Comparison of ENCODE assay signal across 8 cellular contexts in the genomic region with DNA sequence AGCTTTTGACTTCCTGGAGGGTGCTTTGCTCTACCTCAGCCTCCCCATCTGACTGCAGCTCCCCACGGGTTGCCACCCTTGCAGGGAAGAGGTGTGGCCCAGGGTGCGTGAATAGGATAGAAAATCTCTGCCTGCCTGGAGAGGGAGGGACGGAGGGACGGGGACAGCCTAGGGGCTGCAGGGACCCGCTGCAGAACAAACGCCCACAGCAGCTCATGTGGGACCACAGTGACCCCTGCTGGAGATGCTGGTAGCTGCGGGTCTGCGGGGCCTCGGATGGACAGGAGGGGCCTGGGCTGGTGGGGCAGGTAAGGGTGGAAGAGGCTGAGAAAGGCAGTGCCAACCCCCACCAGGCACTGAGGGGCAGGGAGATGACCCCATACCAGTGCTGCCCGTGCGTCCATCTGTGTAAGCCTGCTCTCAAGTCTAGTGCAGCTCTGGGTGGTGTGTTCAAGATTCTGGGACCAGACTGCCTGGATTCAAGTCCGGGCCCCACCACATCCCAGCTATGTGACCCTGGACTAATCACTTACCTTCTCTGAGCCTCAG. TPM values are rescaled to one million over a fixed set of nuclear protein-coding genes. Genes with fewer than 3 reads are reported as not detected.
A peak's percentile ranks its signal among the peaks of the same experiment; 100 is the strongest.
DNase-seq lines count a peak whose midpoint lies in the region; ATAC-seq, FAIRE-seq and TF ChIP-seq lines count a peak whose summit lies in the region.

No MANE protein-coding gene starts in this region.

- H3K4me1 ChIP-seq in keratinocyte (ENCODE audit: control insufficient read depth, extremely low read depth, insufficient read depth, low read length) = peaks cover 18% of the 10 kb centered on the region

- no peak overlapping the region for H3K27ac ChIP-seq in keratinocyte (ENCODE audit: control insufficient read depth, insufficient read depth, low read length)

- no peak for FAIRE-seq in keratinocyte (lab: Jason Lieb, UNC)

- H3K79me2 ChIP-seq in keratinocyte (ENCODE audit: control insufficient read depth, insufficient read depth, low read length) = no peaks in the 10 kb centered on the region

- DNase-seq in NCI-H1417 (lab: John Stamatoyannopoulos, UW) (peak; percentile 41 to 76 (median 60)), NCI-H1417 treated with DMSO at 0.1 percent for 48 hours (lab: John Stamatoyannopoulos, UW) (no peak), NCI-H146 (lab: John Stamatoyannopoulos, UW) (peak; percentile 69), T47D (ENCODE audit: low read depth in 1 of 2, low spot score in 1 of 2) (peak; percentile 69 to 90), keratinocyte (ENCODE audit: low read depth, low spot score) (no peak)
- peak; percentile 67 for DNase-seq in stimulated activated CD4-positive, alpha-beta T cell treated with anti-CD3 and anti-CD28 coated beads, Interleukin-1b, Interleukin-23, amount 100 ng/mL, for 48 hours

- no peaks in the 10 kb centered on the region for H3K9me3 ChIP-seq in keratinocyte (ENCODE audit: control insufficient read depth, low read depth, low read length)

- dilution Hi-C loops in keratinocyte (cut with MboI; ENCODE audit: extremely low pct_ligation_motif_present, low sequenced_read_pairs) = no loop called here

- no peak overlapping the region for H2AFZ ChIP-seq in keratinocyte (ENCODE audit: control insufficient read depth, low read length)

- in situ Hi-C loops in T47D (cut with HindIII; ENCODE audit: low pct_unique_long_range_greater_than_20kb, low sequenced_read_pairs) = no loop called here

- H3K4me3 ChIP-seq in WI38 (ENCODE audit: low read depth, low read length) = no peak overlapping the region
- no peak overlapping the region for H3K4me3 ChIP-seq in keratinocyte (ENCODE audit: control insufficient read depth in 2 of 3, extremely low read depth in 1 of 3, insufficient read depth in 2 of 3, low read depth in 1 of 3, low read length in 3 of 3)

- H3K9me1 ChIP-seq in keratinocyte (ENCODE audit: control insufficient read depth, extremely low read depth, insufficient read depth, low read length) = no peaks in the 10 kb centered on the region

- no peak overlapping the region for H3K9ac ChIP-seq in keratinocyte (ENCODE audit: control insufficient read depth, extremely low read depth, insufficient read depth, low read length)

- TF ChIP-seq CTCF in WI38 (IDR thresholded peaks at IDR 0.05; ENCODE audit: low read depth, low read length) = peak; percentile 96
- peak; percentile 91 to 98 (median 92) for TF ChIP-seq CTCF in keratinocyte (optimal IDR thresholded peaks at IDR 0.05 in 1 of 3, IDR thresholded peaks at IDR 0.05 in 1 of 3, conservative IDR thresholded peaks at IDR 0.05 in 1 of 3; ENCODE audit: extremely low read depth in 1 of 3, insufficient read depth in 2 of 3, low read length in 3 of 3)

- no peak for ATAC-seq in GM19328 (IDR thresholded peaks at IDR 0.05; ENCODE audit: unreplicated experiment)

- H3K27me3 ChIP-seq in keratinocyte (ENCODE audit: control insufficient read depth, extremely low read depth, insufficient read depth, low read length) = no peaks in the 10 kb centered on the region

- H3K4me2 ChIP-seq in keratinocyte (ENCODE audit: control insufficient read depth, extremely low read depth, insufficient read depth, low read depth, low read length) = no peak overlapping the region

- H3K36me3 ChIP-seq in keratinocyte (ENCODE audit: control insufficient read depth in 2 of 2, extremely low read depth in 1 of 2, insufficient read depth in 2 of 2, low read length in 2 of 2) = no peaks in the 10 kb centered on the region

- H4K20me1 ChIP-seq in keratinocyte (ENCODE audit: control insufficient read depth, extremely low read depth, insufficient read depth, low read length) = no peaks in the 10 kb centered on the region

RNA-seq across cellular contexts. Expression of gene KIAA1755, which starts 39.4 kb away (rescaled TPM):
- 0.05 to 0.07 TPM in 2 of 3 replicates, not detected in the other for polyA plus RNA-seq in keratinocyte
- polyA plus RNA-seq in keratinocyte (2011; ENCODE audit: low read depth) = not detected
- not detected in 2 replicates for polyA plus RNA-seq in keratinocyte (2011; cell fraction: cytosol; rRNA removed)
- not detected in 2 replicates for polyA plus RNA-seq in keratinocyte (2011; cell fraction: nucleus; rRNA removed)
- 0.19 TPM in 1 of 2 replicates, not detected in the other for polyA plus RNA-seq in keratinocyte (2012; ENCODE audit: low replicate concordance)
- 0.36 TPM in 1 of 3 replicates, not detected in the others for polyA minus RNA-seq in keratinocyte
- not detected for polyA minus RNA-seq in keratinocyte (2011; cell fraction: cytosol; rRNA and poly(A)+ RNA removed)
- not detected in 2 replicates for polyA minus RNA-seq in keratinocyte (2011; cell fraction: nucleus; rRNA and poly(A)+ RNA removed)

RNA-seq across cellular contexts. Expression of gene TGM2, which starts 56.0 kb away (rescaled TPM):
- 18.4 to 50.3 TPM (median 18.7 TPM) in 3 replicates for polyA plus RNA-seq in keratinocyte
- 0.86 TPM for polyA plus RNA-seq in keratinocyte (2011; ENCODE audit: low read depth)
- polyA plus RNA-seq in keratinocyte (2011; cell fraction: cytosol; rRNA removed) = 16.2 and 22.6 TPM in 2 replicates
- 30.9 and 32.5 TPM in 2 replicates for polyA plus RNA-seq in keratinocyte (2011; cell fraction: nucleus; rRNA removed)
- polyA plus RNA-seq in keratinocyte (2012; ENCODE audit: low replicate concordance) = 0.38 and 57.9 TPM in 2 replicates
- 27.4 to 122 TPM (median 29.7 TPM) in 3 replicates for polyA minus RNA-seq in keratinocyte
- 50.3 TPM for polyA minus RNA-seq in keratinocyte (2011; cell fraction: cytosol; rRNA and poly(A)+ RNA removed)
- polyA minus RNA-seq in keratinocyte (2011; cell fraction: nucleus; rRNA and poly(A)+ RNA removed) = 29.2 and 30.7 TPM in 2 replicates

Comparison
In these comparisons a context has a peak if more than half of its experiments do, and no peak if none do; other contexts are left out.
1. DNase-seq: peak in NCI-H1417 (3 of 3), NCI-H146 (single experiment), T47D (2 of 2) and stimulated activated CD4-positive, alpha-beta T cell treated with anti-CD3 and anti-CD28 coated beads, Interleukin-1b, Interleukin-23, amount 100 ng/mL, for 48 hours (single experiment); none in NCI-H1417 treated with DMSO at 0.1 percent for 48 hours (single experiment) and keratinocyte (single experiment).